Comparison of ENCODE assay signal across 16 cellular contexts in genomic region chr3:112199622-112200316, GRCh38.
DNase-seq lines count a peak whose midpoint lies in the region; ATAC-seq, FAIRE-seq and TF ChIP-seq lines count a peak whose summit lies in the region.
"Had no signal": no experiment of that assay in that cellular context is flagged by ENCODE, and none has a peak within 500 bp of the region (broad histone marks: within the 10 kb centered on the region; RNA-seq: fewer than 3 reads in every experiment).

No MANE protein-coding gene starts in this region.

- H3K4me1 ChIP-seq in PC-9 (replicated peaks; ENCODE audit: insufficient read depth) (no peaks in the 10 kb centered on the region), endothelial cell of umbilical vein (ENCODE audit: control insufficient read depth, extremely low read depth, insufficient read depth, low read length) (no peaks in the 10 kb centered on the region)
- H3K4me1 ChIP-seq: left lung had no signal

- DNase-seq in H4 (ENCODE audit: low spot score) (peak; percentile 12), PC-9 (peak; percentile 23 to 79), endothelial cell of umbilical vein (ENCODE audit: low read depth, low spot score) (no peak), non-pigmented ciliary epithelial cell (ENCODE audit: low read depth) (peak; percentile 15), GM10266 (ENCODE audit: extremely low spot score) (no peak), HEK293T (ENCODE audit: extremely low spot score) (no peak)
- DNase-seq: activated CD4-positive, alpha-beta T cell treated with anti-CD3 and anti-CD28 coated beads for 48 hours; activated naive CD4-positive, alpha-beta T cell treated with anti-CD3 and anti-CD28 coated beads for 36 hours; hypothalamus; left lung; NCI-H1436; NCI-H2171; OCI-M1; stimulated activated CD4-positive, alpha-beta T cell treated with anti-CD3 and anti-CD28 coated beads, Interleukin-2, amount 100 ng/mL, for 24 hours had no signal

- H3K9me2 ChIP-seq in PC-9 (ENCODE audit: insufficient read depth), result no peaks in the 10 kb centered on the region

- POLR2A ChIA-PET in PC-9 (lab: Charles Lee; ENCODE audit: unreplicated experiment) (no interaction called here), endothelial cell of umbilical vein (lab: Charles Lee) (no interaction called here), HEK293T (lab: Yijun Ruan, JAX) (no interaction called here)

- TF ChIP-seq CTCF in PC-9 (conservative IDR thresholded peaks at IDR 0.05) (peak; percentile 39; the same call in 1 of the 2 replicates), endothelial cell of umbilical vein (IDR thresholded peaks at IDR 0.05; ENCODE audit: extremely low read depth in 1 of 2, insufficient read depth in 1 of 2, low read depth in 1 of 2, low read length in 2 of 2) (no peak), GM10266 (IDR thresholded peaks at IDR 0.05; ENCODE audit: control insufficient read depth, insufficient read depth, low read depth, missing control alignments) (no peak)

- no peaks in the 10 kb centered on the region for H3K36me3 ChIP-seq in PC-9 (ENCODE audit: low read depth)
- H3K36me3 ChIP-seq in endothelial cell of umbilical vein (ENCODE audit: control insufficient read depth in 2 of 2, extremely low read depth in 1 of 2, insufficient read depth in 2 of 2, low read length in 2 of 2), result no peaks in the 10 kb centered on the region
- H3K36me3 ChIP-seq: left lung had no signal

- no peaks in the 10 kb centered on the region for H3K9me1 ChIP-seq in endothelial cell of umbilical vein (replicated peaks; ENCODE audit: control insufficient read depth, extremely low read depth, insufficient read depth, low read length)

- H3K4me3 ChIP-seq in PC-9 (no peak overlapping the region), endothelial cell of umbilical vein (replicated peaks in 1 of 3; ENCODE audit: insufficient read depth in 1 of 3, low read depth in 1 of 3, low read length in 3 of 3) (no peak overlapping the region)
- H3K4me3 ChIP-seq: left lung had no signal

- dilution Hi-C loops in endothelial cell of umbilical vein (cut with MboI; ENCODE audit: extremely low pct_ligation_motif_present, low sequenced_read_pairs), result no loop called here

- intact Hi-C loops in PC-9 (cut with micrococcal nuclease; ENCODE audit: unreplicated experiment), result no loop called here
- intact Hi-C loops in endothelial cell of umbilical vein (cut with micrococcal nuclease), result no loop called here

- H3F3A ChIP-seq in PC-9 (ENCODE audit: insufficient read depth, low read depth), result no peaks in the 10 kb centered on the region

- CTCF ChIA-PET in PC-9 (lab: Charles Lee) (no interaction called here), endothelial cell of umbilical vein (lab: Charles Lee) (no interaction called here), HEK293T (lab: Yijun Ruan, JAX) (no interaction called here)

- H4K20me1 ChIP-seq in PC-9 (ENCODE audit: insufficient read depth) (no peaks in the 10 kb centered on the region), endothelial cell of umbilical vein (replicated peaks; ENCODE audit: control insufficient read depth, extremely low read depth, insufficient read depth, low read length) (no peaks in the 10 kb centered on the region)

- no peak overlapping the region for H2AFZ ChIP-seq in PC-9
- H2AFZ ChIP-seq in endothelial cell of umbilical vein (ENCODE audit: low read depth, low read length), result no peak overlapping the region

- TF ChIP-seq POLR2A in endothelial cell of umbilical vein (IDR thresholded peaks at IDR 0.05; ENCODE audit: low read depth, low read length), result no peak

- no peaks in the 10 kb centered on the region for H3K79me2 ChIP-seq in PC-9 (ENCODE audit: low read depth)
- H3K79me2 ChIP-seq in endothelial cell of umbilical vein (ENCODE audit: control insufficient read depth, insufficient read depth, low read length), result no peaks in the 10 kb centered on the region

- ATAC-seq in GM19455 (IDR thresholded peaks at IDR 0.05; ENCODE audit: unreplicated experiment), result no peak
- ATAC-seq: left lung had no signal

- no peaks in the 10 kb centered on the region for H3K9me3 ChIP-seq in PC-9 (ENCODE audit: insufficient read depth, low read depth)
- no peaks in the 10 kb centered on the region for H3K9me3 ChIP-seq in endothelial cell of umbilical vein (replicated peaks; ENCODE audit: control insufficient read depth, insufficient read depth, low read length)

- peak overlapping the region; percentile 14; the same call in 1 of the 2 replicates for H3K4me2 ChIP-seq in PC-9
- H3K4me2 ChIP-seq in endothelial cell of umbilical vein (ENCODE audit: insufficient read depth, low read length), result no peak overlapping the region

- BruUV-seq in PC-9 (replicated peaks; lab: Mats Ljungman, UMichigan), result no TSS peak
- no TSS peak for BruUV-seq in endothelial cell of umbilical vein (replicated peaks; lab: Mats Ljungman, UMichigan)

- H3K27me3 ChIP-seq in PC-9 (ENCODE audit: insufficient read depth, low read depth) (no peaks in the 10 kb centered on the region), endothelial cell of umbilical vein (ENCODE audit: control insufficient read depth in 2 of 2, insufficient read depth in 2 of 2, low read length in 2 of 2) (no peaks in the 10 kb centered on the region)
- H3K27me3 ChIP-seq: left lung had no signal

- no peak overlapping the region for H3K9ac ChIP-seq in endothelial cell of umbilical vein (replicated peaks; ENCODE audit: extremely low read depth, insufficient read depth, low read length)

- no peak overlapping the region for H3K27ac ChIP-seq in PC-9
- no peak overlapping the region for H3K27ac ChIP-seq in endothelial cell of umbilical vein (ENCODE audit: insufficient read depth, low read depth, low read length)
- H3K27ac ChIP-seq: left lung had no signal

- FAIRE-seq in endothelial cell of umbilical vein (lab: Jason Lieb, UNC), result no peak
- FAIRE-seq: H1 had no signal

TF ChIP-seq in endothelial cell of umbilical vein, 7 proteins besides CTCF, POLR2A, EP300 and RAD21:
- no peak for TF ChIP-seq FOS (IDR thresholded peaks at IDR 0.05; ENCODE audit: borderline replicate concordance, insufficient read depth, low read length)
- peak; percentile 33 for TF ChIP-seq JUN (IDR thresholded peaks at IDR 0.05; ENCODE audit: borderline replicate concordance, insufficient read depth, insufficient read length, low read depth)

TF ChIP-seq in HEK293T, 16 proteins besides CTCF, POLR2A, EP300 and RAD21:
- TF ChIP-seq FOXM1 (IDR thresholded peaks at IDR 0.05; ENCODE audit: borderline replicate concordance), result no peak
- no peak for TF ChIP-seq ZNF384 (IDR thresholded peaks at IDR 0.05)
- no peak for TF ChIP-seq SP1 (IDR thresholded peaks at IDR 0.05)
- no peak for TF ChIP-seq L3MBTL2 (conservative IDR thresholded peaks at IDR 0.05)
- no peak for TF ChIP-seq CTBP1 (IDR thresholded peaks at IDR 0.05; ENCODE audit: borderline replicate concordance)
- TF ChIP-seq LEF1 (IDR thresholded peaks at IDR 0.05; ENCODE audit: borderline replicate concordance), result no peak
- no peak for TF ChIP-seq PKNOX1 (IDR thresholded peaks at IDR 0.05)
- TF ChIP-seq TARDBP (IDR thresholded peaks at IDR 0.05), result no peak
- TF ChIP-seq BHLHE40 (IDR thresholded peaks at IDR 0.05; ENCODE audit: borderline replicate concordance), result no peak
- TF ChIP-seq HDGF (IDR thresholded peaks at IDR 0.05; ENCODE audit: borderline replicate concordance), result no peak
- no peak for TF ChIP-seq FOXK2 (IDR thresholded peaks at IDR 0.05)
- no peak for TF ChIP-seq SUZ12 (IDR thresholded peaks at IDR 0.05)

Comparison
In these comparisons a context has a peak if more than half of its experiments do, and no peak if none do; other contexts are left out.
1. DNase-seq: peak in H4 (single experiment), PC-9 (2 of 2) and non-pigmented ciliary epithelial cell (single experiment); none in endothelial cell of umbilical vein (single experiment), GM10266 (single experiment) and HEK293T (single experiment).